In the genomic region with DNA sequence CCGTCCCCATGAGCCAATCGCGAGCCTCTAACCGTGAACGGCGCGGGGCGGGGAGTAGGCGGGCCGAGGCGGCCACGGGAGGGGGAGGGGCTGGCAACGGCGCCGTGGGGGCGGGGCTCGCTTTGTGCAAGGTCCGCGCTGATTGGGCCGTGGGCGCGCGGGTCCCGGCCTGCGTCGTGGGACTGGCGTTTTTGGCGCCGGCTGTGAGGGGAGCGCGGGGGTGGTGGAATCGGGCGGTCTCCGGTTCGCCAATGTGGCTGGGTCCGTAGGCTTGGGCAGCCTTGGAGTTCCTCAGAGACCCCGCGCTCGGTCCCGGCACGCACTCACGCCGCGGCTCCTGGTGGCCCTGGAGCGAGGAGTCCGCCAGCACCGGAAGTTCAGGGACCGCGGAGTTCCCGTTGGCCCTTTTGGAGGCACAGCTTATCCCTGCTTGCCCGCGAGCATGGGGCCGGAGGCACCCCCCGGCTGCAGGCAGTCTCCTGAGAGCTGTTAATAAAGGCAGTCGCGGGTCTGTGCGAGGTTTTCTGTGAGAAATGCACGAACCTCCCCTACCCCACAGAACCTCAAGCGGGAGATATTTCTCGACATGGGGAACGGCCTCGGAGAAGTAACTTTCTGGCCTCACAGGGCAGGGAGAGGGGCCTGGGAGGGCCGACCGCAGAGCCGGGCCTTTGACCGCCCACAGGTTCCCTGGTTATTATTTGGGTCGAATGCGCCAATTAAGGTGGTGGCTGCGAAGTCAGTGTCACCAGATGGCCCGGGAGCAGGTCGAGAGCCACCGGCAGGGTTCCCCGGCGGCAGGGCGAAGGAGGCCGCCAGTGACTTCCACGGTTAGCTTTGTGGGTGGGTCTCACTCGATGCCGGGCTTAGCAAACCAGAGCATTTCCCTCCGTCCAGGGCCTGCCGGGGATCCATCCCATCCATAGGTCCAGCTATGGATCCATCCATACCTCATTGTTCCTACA, we compare ENCODE assay signal across 8 cellular contexts. TPM values are rescaled to one million over a fixed set of nuclear protein-coding genes. Genes with fewer than 3 reads are reported as not detected.
DNase-seq lines count a peak whose midpoint lies in the region; ATAC-seq and TF ChIP-seq lines count a peak whose summit lies in the region.

No MANE protein-coding gene starts in this region.

- peak; percentile 35 for TF ChIP-seq POLR2A in breast epithelium (IDR thresholded peaks at IDR 0.05)

- peak overlapping the region; percentile 90 to 98 (median 94) for H3K4me3 Mint-ChIP-seq in immature natural killer cell

- peaks cover 35% of the 10 kb centered on the region for H4K20me1 ChIP-seq in DOHH2 (ENCODE audit: control insufficient read depth, insufficient read depth, low read depth, low read length)

- H3K79me2 ChIP-seq in DOHH2 (ENCODE audit: control insufficient read depth, low read length) = peaks cover 57% of the 10 kb centered on the region

- DNase-seq in H7 (no peak), NCI-H1436 treated with DMSO at 0.1 percent for 48 hours (lab: John Stamatoyannopoulos, UW) (peak; percentile 76), breast epithelium (ENCODE audit: low spot score in 2 of 2) (peak; percentile 98 to 99), immature natural killer cell (peak; percentile 95 to 97 (median 96))
- peak; percentile 98 to 99 for DNase-seq in stimulated activated CD4-positive, alpha-beta T cell treated with anti-CD3 and anti-CD28 coated beads, Interleukin-12 subunit alpha, Interleukin-12 subunit beta, amount 100 ng/mL, for 24 hours (ENCODE audit: low read depth in 2 of 2)

- peaks cover 51 to 62% of the 10 kb centered on the region in 2 donors for H3K4me1 Mint-ChIP-seq in immature natural killer cell

- no peaks in the 10 kb centered on the region for H3K27me3 ChIP-seq in DOHH2 (ENCODE audit: control insufficient read depth, low read length)
- no peaks in the 10 kb centered on the region for H3K27me3 ChIP-seq in H7 (ENCODE audit: control insufficient read depth, insufficient read depth, low read length)
- H3K27me3 ChIP-seq in breast epithelium = no peaks in the 10 kb centered on the region

- H3K4me3 ChIP-seq in DOHH2 (ENCODE audit: low read length) (peak overlapping the region; percentile 82), H7 (ENCODE audit: insufficient read depth, low read depth, low read length) (peak overlapping the region; percentile 100), breast epithelium (peak overlapping the region; percentile 85 to 96 (median 88))

- H3K9me3 ChIP-seq in DOHH2 (ENCODE audit: control insufficient read depth, insufficient read depth, low read length) (no peaks in the 10 kb centered on the region), breast epithelium (no peaks in the 10 kb centered on the region)

- H3K9me3 Mint-ChIP-seq in immature natural killer cell = no peaks in the 10 kb centered on the region

- TF ChIP-seq CTCF in DOHH2 (IDR thresholded peaks at IDR 0.05; ENCODE audit: low read depth, low read length, poor library complexity, severe bottlenecking) = no peak
- no peak for TF ChIP-seq CTCF in VCaP (conservative IDR thresholded peaks at IDR 0.05)
- peak in 2 of 3 donors; percentile 9 to 25 for TF ChIP-seq CTCF in breast epithelium (IDR thresholded peaks at IDR 0.05)

- H3K36me3 Mint-ChIP-seq in immature natural killer cell = peaks cover 26 to 32% (median 32%) of the 10 kb centered on the region in 3 donors

- peak overlapping the region; percentile 83 for H3K27ac ChIP-seq in DOHH2 (ENCODE audit: low read depth, low read length)
- H3K27ac ChIP-seq in VCaP = peak overlapping the region; percentile 96
- peak overlapping the region; percentile 98 for H3K27ac ChIP-seq in breast epithelium

- H3K9me2 ChIP-seq in DOHH2 (replicated peaks; ENCODE audit: control insufficient read depth, low read length) = no peaks in the 10 kb centered on the region

- peak overlapping the region; percentile 94 to 99 (median 98) for H3K27ac Mint-ChIP-seq in immature natural killer cell

- H3K36me3 ChIP-seq in DOHH2 (ENCODE audit: control insufficient read depth, low read length) (peaks cover 50% of the 10 kb centered on the region), H7 (replicated peaks; ENCODE audit: control insufficient read depth, insufficient read depth, low read length) (peaks cover 30% of the 10 kb centered on the region), breast epithelium (no peaks in the 10 kb centered on the region)

- intact Hi-C loops in breast epithelium (cut with DNase I; ENCODE audit: low total_unique reads) = no loop called here

- H3K4me1 ChIP-seq in DOHH2 (ENCODE audit: control insufficient read depth, low read length) = peaks cover 27% of the 10 kb centered on the region
- peaks cover 3 to 19% of the 10 kb centered on the region in 2 donors for H3K4me1 ChIP-seq in breast epithelium

- H3K4me2 ChIP-seq in DOHH2 (ENCODE audit: low read length) = peak overlapping the region; percentile 72

- ATAC-seq in HG03039 (IDR thresholded peaks at IDR 0.05; ENCODE audit: unreplicated experiment) = no peak

- peaks cover 44% of the 10 kb centered on the region for H3F3A ChIP-seq in DOHH2 (ENCODE audit: control insufficient read depth, insufficient read depth)

- H3K27me3 Mint-ChIP-seq in immature natural killer cell (ENCODE audit: low read depth in 3 of 3) = peaks cover 10 to 23% (median 15%) of the 10 kb centered on the region in 3 donors

RNA-seq across cellular contexts. Expression of a gene that starts 0.6 kb away (rescaled TPM):
- total RNA-seq in H7 (2014; rRNA removed; shearing (Covaris generic)) = 148 and 278 TPM in 2 replicates
- 100 to 1,000 TPM; 179 to 234 (median 189) TPM for total RNA-seq in breast epithelium
- polyA plus RNA-seq in immature natural killer cell = 100 to 1,000 TPM; 110 to 602 (median 239) TPM

Comparison
In these comparisons a context has a peak if more than half of its experiments do, and no peak if none do; other contexts are left out.
1. CTCF ChIP-seq: peak in breast epithelium (2 of 3); none in DOHH2 (single experiment) and VCaP (single experiment).
2. Peak in every context shown above with its lines, with median percentiles within 50 percentile points of each other: H3K27ac ChIP-seq and H3K4me3 ChIP-seq.